In genomic region chr2:70142590-70143313, GRCh38 we compare ENCODE assay signal across 1 cellular context.
TF ChIP-seq lines count a peak whose summit lies in the region.

No MANE protein-coding gene starts in this region.

TF ChIP-seq in GM12878, 131 proteins besides CTCF, POLR2A, EP300 and RAD21 (continued from another document and continues in another):
- TF ChIP-seq HDAC6 (IDR thresholded peaks at IDR 0.05; ENCODE audit: unreplicated experiment) = no peak
- peak; percentile 6; the same call in 1 of the 2 replicates for TF ChIP-seq ZNF24 (IDR thresholded peaks at IDR 0.05)
- TF ChIP-seq, protein P1, sequence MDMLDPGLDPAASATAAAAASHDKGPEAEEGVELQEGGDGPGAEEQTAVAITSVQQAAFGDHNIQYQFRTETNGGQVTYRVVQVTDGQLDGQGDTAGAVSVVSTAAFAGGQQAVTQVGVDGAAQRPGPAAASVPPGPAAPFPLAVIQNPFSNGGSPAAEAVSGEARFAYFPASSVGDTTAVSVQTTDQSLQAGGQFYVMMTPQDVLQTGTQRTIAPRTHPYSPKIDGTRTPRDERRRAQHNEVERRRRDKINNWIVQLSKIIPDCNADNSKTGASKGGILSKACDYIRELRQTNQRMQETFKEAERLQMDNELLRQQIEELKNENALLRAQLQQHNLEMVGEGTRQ (IDR thresholded peaks at IDR 0.05; ENCODE audit: borderline replicate concordance, low read depth, low read length) = peak; percentile 49
- no peak; the same call in 1 of the 2 replicates for TF ChIP-seq CHD1 (IDR thresholded peaks at IDR 0.05; ENCODE audit: low read depth, low read length)
- TF ChIP-seq CEBPB (IDR thresholded peaks at IDR 0.05; ENCODE audit: borderline replicate concordance in 1 of 2, low read depth in 2 of 2, low read length in 2 of 2) = no peak; a peak in 1 of 4 replicates
- TF ChIP-seq BMI1 (IDR thresholded peaks at IDR 0.05; ENCODE audit: borderline replicate concordance) = no peak; the same call in 1 of the 2 replicates
- TF ChIP-seq SUZ12 (IDR thresholded peaks at IDR 0.05; ENCODE audit: unreplicated experiment) = no peak
- TF ChIP-seq JUND (IDR thresholded peaks at IDR 0.05; ENCODE audit: low read depth, low read length) = peak; percentile 97
- TF ChIP-seq USF1 (IDR thresholded peaks at IDR 0.05; ENCODE audit: borderline replicate concordance, extremely low read length, insufficient read depth, low read depth, low read length) = peak; percentile 81
- no peak for TF ChIP-seq SUPT20H (IDR thresholded peaks at IDR 0.05; ENCODE audit: borderline replicate concordance, control insufficient read depth, low read depth, low read length)
- peak; percentile 38; the same call in 1 of the 2 replicates for TF ChIP-seq PKNOX1 (IDR thresholded peaks at IDR 0.05)
- no peak for TF ChIP-seq NFYA (IDR thresholded peaks at IDR 0.05; ENCODE audit: borderline replicate concordance, low read depth, low read length)
- peak; percentile 70 for TF ChIP-seq KLF5 (IDR thresholded peaks at IDR 0.05; ENCODE audit: partially characterized antibody)
- TF ChIP-seq NR2F1 (conservative IDR thresholded peaks at IDR 0.05) = no peak; the same call in 1 of the 2 replicates
- peak; percentile 61; the same call in 1 of the 2 replicates for TF ChIP-seq BCL11A (IDR thresholded peaks at IDR 0.05; ENCODE audit: low read depth, low read length)
- no peak for TF ChIP-seq RBBP5 (conservative IDR thresholded peaks at IDR 0.05)
- peak; percentile 95 for TF ChIP-seq IKZF1 (conservative IDR thresholded peaks at IDR 0.05)
- peak; percentile 78; the same call in 1 of the 2 replicates for TF ChIP-seq SIN3A (IDR thresholded peaks at IDR 0.05; ENCODE audit: low read depth, low read length)
- TF ChIP-seq E2F8 (IDR thresholded peaks at IDR 0.05; ENCODE audit: low read depth, partially characterized antibody) = peak; percentile 90
- TF ChIP-seq TCF12 (IDR thresholded peaks at IDR 0.05; ENCODE audit: low read depth, low read length) = peak; percentile 39; the same call in 1 of the 2 replicates
- no peak for TF ChIP-seq KDM1A (IDR thresholded peaks at IDR 0.05; ENCODE audit: borderline replicate concordance)
- TF ChIP-seq SREBF2 (IDR thresholded peaks at IDR 0.05; ENCODE audit: low read length) = no peak; the same call in 1 of the 2 replicates
- TF ChIP-seq, protein P2, sequence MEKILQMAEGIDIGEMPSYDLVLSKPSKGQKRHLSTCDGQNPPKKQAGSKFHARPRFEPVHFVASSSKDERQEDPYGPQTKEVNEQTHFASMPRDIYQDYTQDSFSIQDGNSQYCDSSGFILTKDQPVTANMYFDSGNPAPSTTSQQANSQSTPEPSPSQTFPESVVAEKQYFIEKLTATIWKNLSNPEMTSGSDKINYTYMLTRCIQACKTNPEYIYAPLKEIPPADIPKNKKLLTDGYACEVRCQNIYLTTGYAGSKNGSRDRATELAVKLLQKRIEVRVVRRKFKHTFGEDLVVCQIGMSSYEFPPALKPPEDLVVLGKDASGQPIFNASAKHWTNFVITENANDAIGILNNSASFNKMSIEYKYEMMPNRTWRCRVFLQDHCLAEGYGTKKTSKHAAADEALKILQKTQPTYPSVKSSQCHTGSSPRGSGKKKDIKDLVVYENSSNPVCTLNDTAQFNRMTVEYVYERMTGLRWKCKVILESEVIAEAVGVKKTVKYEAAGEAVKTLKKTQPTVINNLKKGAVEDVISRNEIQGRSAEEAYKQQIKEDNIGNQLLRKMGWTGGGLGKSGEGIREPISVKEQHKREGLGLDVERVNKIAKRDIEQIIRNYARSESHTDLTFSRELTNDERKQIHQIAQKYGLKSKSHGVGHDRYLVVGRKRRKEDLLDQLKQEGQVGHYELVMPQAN (conservative IDR thresholded peaks at IDR 0.05) = peak; percentile 39
- TF ChIP-seq CBX5 (IDR thresholded peaks at IDR 0.05; ENCODE audit: low read depth) = peak; percentile 92; the same call in 1 of the 2 replicates
- no peak for TF ChIP-seq REST (IDR thresholded peaks at IDR 0.05; ENCODE audit: low read depth, low read length)
- TF ChIP-seq BRCA1 (IDR thresholded peaks at IDR 0.05; ENCODE audit: low read depth, low read length) = peak; percentile 62; the same call in 1 of the 2 replicates
- TF ChIP-seq, protein P3, sequence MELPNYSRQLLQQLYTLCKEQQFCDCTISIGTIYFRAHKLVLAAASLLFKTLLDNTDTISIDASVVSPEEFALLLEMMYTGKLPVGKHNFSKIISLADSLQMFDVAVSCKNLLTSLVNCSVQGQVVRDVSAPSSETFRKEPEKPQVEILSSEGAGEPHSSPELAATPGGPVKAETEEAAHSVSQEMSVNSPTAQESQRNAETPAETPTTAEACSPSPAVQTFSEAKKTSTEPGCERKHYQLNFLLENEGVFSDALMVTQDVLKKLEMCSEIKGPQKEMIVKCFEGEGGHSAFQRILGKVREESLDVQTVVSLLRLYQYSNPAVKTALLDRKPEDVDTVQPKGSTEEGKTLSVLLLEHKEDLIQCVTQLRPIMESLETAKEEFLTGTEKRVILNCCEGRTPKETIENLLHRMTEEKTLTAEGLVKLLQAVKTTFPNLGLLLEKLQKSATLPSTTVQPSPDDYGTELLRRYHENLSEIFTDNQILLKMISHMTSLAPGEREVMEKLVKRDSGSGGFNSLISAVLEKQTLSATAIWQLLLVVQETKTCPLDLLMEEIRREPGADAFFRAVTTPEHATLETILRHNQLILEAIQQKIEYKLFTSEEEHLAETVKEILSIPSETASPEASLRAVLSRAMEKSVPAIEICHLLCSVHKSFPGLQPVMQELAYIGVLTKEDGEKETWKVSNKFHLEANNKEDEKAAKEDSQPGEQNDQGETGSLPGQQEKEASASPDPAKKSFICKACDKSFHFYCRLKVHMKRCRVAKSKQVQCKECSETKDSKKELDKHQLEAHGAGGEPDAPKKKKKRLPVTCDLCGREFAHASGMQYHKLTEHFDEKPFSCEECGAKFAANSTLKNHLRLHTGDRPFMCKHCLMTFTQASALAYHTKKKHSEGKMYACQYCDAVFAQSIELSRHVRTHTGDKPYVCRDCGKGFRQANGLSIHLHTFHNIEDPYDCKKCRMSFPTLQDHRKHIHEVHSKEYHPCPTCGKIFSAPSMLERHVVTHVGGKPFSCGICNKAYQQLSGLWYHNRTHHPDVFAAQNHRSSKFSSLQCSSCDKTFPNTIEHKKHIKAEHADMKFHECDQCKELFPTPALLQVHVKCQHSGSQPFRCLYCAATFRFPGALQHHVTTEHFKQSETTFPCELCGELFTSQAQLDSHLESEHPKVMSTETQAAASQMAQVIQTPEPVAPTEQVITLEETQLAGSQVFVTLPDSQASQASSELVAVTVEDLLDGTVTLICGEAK (IDR thresholded peaks at IDR 0.05; ENCODE audit: borderline replicate concordance) = peak; percentile 61; the same call in 1 of the 2 replicates
- TF ChIP-seq, protein P4, sequence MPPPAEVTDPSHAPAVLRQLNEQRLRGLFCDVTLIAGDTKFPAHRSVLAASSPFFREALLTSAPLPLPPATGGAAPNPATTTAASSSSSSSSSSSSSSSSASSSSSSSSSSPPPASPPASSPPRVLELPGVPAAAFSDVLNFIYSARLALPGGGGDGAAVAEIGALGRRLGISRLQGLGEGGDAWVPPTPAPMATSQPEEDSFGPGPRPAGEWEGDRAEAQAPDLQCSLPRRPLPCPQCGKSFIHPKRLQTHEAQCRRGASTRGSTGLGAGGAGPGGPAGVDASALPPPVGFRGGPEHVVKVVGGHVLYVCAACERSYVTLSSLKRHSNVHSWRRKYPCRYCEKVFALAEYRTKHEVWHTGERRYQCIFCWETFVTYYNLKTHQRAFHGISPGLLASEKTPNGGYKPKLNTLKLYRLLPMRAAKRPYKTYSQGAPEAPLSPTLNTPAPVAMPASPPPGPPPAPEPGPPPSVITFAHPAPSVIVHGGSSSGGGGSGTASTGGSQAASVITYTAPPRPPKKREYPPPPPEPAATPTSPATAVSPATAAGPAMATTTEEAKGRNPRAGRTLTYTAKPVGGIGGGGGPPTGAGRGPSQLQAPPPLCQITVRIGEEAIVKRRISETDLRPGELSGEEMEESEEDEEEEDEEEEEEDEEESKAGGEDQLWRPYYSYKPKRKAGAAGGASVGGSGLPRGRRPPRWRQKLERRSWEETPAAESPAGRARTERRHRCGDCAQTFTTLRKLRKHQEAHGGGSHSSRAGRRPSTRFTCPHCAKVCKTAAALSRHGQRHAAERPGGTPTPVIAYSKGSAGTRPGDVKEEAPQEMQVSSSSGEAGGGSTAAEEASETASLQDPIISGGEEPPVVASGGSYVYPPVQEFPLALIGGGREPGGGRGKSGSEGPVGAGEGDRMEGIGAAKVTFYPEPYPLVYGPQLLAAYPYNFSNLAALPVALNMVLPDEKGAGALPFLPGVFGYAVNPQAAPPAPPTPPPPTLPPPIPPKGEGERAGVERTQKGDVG (CRISPR knock-in tag; IDR thresholded peaks at IDR 0.05) = no peak
- 0 out of 2 replicates have a peak, but pooled peaks have one; percentile 35 for TF ChIP-seq RCOR1 (conservative IDR thresholded peaks at IDR 0.05; ENCODE audit: low read depth, low read length)
- TF ChIP-seq GATAD2B (conservative IDR thresholded peaks at IDR 0.05; ENCODE audit: low read depth) = peak; percentile 30; the same call in 1 of the 2 replicates
- no peak for TF ChIP-seq FOS (IDR thresholded peaks at IDR 0.05; ENCODE audit: borderline replicate concordance, extremely low read depth, insufficient read length)
- peak; percentile 66; the same call in 1 of the 2 replicates for TF ChIP-seq ESRRA (IDR thresholded peaks at IDR 0.05; ENCODE audit: low read length)
- peak; percentile 60; the same call in 1 of the 2 replicates for TF ChIP-seq SMARCA5 (IDR thresholded peaks at IDR 0.05)
- TF ChIP-seq RUNX3 (IDR thresholded peaks at IDR 0.05; ENCODE audit: low read length) = peak; percentile 55
- TF ChIP-seq EGR1 (IDR thresholded peaks at IDR 0.05; ENCODE audit: borderline replicate concordance in 1 of 2, low read depth in 2 of 2, low read length in 2 of 2) = peak; percentile 77 to 97
- no peak for TF ChIP-seq YBX1 (IDR thresholded peaks at IDR 0.05)
- TF ChIP-seq WRNIP1 (IDR thresholded peaks at IDR 0.05; ENCODE audit: borderline replicate concordance, low read depth, low read length) = no peak
- TF ChIP-seq HSF1 (IDR thresholded peaks at IDR 0.05; ENCODE audit: low read depth, low read length) = peak; percentile 99
